In the genomic region with DNA sequence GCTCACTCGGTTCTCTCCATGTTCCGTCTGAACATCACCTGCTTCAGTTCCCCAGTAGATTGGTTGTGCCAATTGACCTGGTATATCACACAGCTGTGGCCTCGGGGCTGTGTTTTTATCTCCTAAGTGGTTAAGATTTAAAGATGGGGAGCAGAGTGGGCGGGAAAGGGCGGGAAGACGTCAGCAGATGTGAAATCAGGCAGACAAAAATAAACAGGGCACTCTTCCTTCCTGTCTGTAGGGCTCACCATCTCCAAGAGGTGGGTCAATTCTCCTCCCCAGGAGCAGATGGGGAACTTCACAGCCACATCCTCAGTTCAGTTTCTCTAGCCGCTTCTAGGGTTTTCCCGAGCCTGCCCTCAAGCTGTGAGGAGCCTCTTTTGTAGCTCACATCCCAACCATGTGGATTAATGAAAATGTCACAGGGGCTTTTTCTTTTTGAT, we compare ENCODE assay signal across 7 cellular contexts. TPM values are rescaled to one million over a fixed set of nuclear protein-coding genes. Genes with fewer than 3 reads are reported as not detected.
DNase-seq lines count a peak whose midpoint lies in the region; ATAC-seq and TF ChIP-seq lines count a peak whose summit lies in the region.

No MANE protein-coding gene starts in this region.

- intact Hi-C loops in gastrocnemius medialis (cut with DNase I; ENCODE audit: low total_unique reads) (no loop called here), spleen (cut with DNase I; ENCODE audit: low total_unique reads) (no loop called here)

- DNase-seq in activated CD4-positive, alpha-beta T cell treated with anti-CD3 and anti-CD28 coated beads, Interleukin-2, amount 50 U/mL, for 48 hours = peak; percentile 59
- DNase-seq in gastrocnemius medialis (peak in 1 of 2 donors; percentile 12), spleen (no peak), DMS153 (lab: John Stamatoyannopoulos, UW) (no peak)

- H3K9me3 ChIP-seq in gastrocnemius medialis (no peaks in the 10 kb centered on the region), spleen (no peaks in the 10 kb centered on the region)

- in situ Hi-C loops in gastrocnemius medialis (cut with MboI; ENCODE audit: low sequenced_read_pairs in 4 of 4) = no loop called here

- TF ChIP-seq CTCF in gastrocnemius medialis (IDR thresholded peaks at IDR 0.05 in 4 of 5, conservative IDR thresholded peaks at IDR 0.05 in 1 of 5) (no peak), spleen (IDR thresholded peaks at IDR 0.05 in 8 of 11, conservative IDR thresholded peaks at IDR 0.05 in 3 of 11) (no peak)

- no peak overlapping the region for H3K4me3 ChIP-seq in gastrocnemius medialis
- no peak overlapping the region for H3K4me3 ChIP-seq in spleen

- H3K36me3 ChIP-seq in gastrocnemius medialis = no peaks in the 10 kb centered on the region
- H3K36me3 ChIP-seq in spleen = no peaks in the 10 kb centered on the region

- TF ChIP-seq POLR2A in gastrocnemius medialis (IDR thresholded peaks at IDR 0.05) = no peak
- TF ChIP-seq POLR2A in spleen (IDR thresholded peaks at IDR 0.05) = no peak

- WGBS in spleen, 5 donors = 24 to 40% (median 34%) methylated on average over 8 of the region's 8 CpGs

- peak; percentile 57 for ATAC-seq in GM19351 (IDR thresholded peaks at IDR 0.05; ENCODE audit: unreplicated experiment)
- peak; percentile 71 for ATAC-seq in HG03095 (IDR thresholded peaks at IDR 0.05; ENCODE audit: unreplicated experiment)
- peak; percentile 20 to 27 for ATAC-seq in gastrocnemius medialis
- ATAC-seq in HG03342 (IDR thresholded peaks at IDR 0.05; ENCODE audit: unreplicated experiment) = no peak

- H3K27me3 ChIP-seq in gastrocnemius medialis = no peaks in the 10 kb centered on the region
- no peaks in the 10 kb centered on the region for H3K27me3 ChIP-seq in spleen (replicated peaks in 1 of 7)

- H3K27ac ChIP-seq in gastrocnemius medialis (no peak overlapping the region), spleen (peak overlapping the region in 4 of 8 donors; percentile 15 to 54 (median 31))

- peaks cover 12 to 13% of the 10 kb centered on the region in 2 donors for H3K4me1 ChIP-seq in gastrocnemius medialis
- peaks cover 5 to 53% (median 34%) of the 10 kb centered on the region in 6 donors for H3K4me1 ChIP-seq in spleen

RNA-seq across cellular contexts. Expression of gene LIMD1, which starts 26.8 kb away (rescaled TPM):
- total RNA-seq in gastrocnemius medialis = 10 to 100 TPM; 19.3 to 56.6 (median 27.1) TPM
- 10 to 100 TPM; 41.5 to 58.5 (median 49.8) TPM for total RNA-seq in spleen
- polyA plus RNA-seq in spleen = 10 to 100 TPM in 1 of 3 donors, 1 to 10 TPM in 2; 5.3 to 15.9 (median 6.5) TPM

Comparison
In these comparisons a context has a peak if more than half of its experiments do, and no peak if none do; other contexts are left out.
1. DNase-seq: peak in activated CD4-positive, alpha-beta T cell treated with anti-CD3 and anti-CD28 coated beads, Interleukin-2, amount 50 U/mL, for 48 hours (2 of 2); none in spleen (single experiment) and DMS153 (single experiment).